In genomic region chr1:228082975-228083870, GRCh38 we compare ENCODE assay signal across 8 cellular contexts. TPM values are rescaled to one million over a fixed set of nuclear protein-coding genes. Genes with fewer than 3 reads are reported as not detected.
DNase-seq lines count a peak whose midpoint lies in the region; ATAC-seq and TF ChIP-seq lines count a peak whose summit lies in the region.

No MANE protein-coding gene starts in this region.

- no peak for TF ChIP-seq CTCF in RWPE2 (IDR thresholded peaks at IDR 0.05; ENCODE audit: poor library complexity, severe bottlenecking)
- TF ChIP-seq CTCF in lower lobe of right lung (IDR thresholded peaks at IDR 0.05) = no peak

- H3K27me3 ChIP-seq in RWPE2 (ENCODE audit: insufficient read depth, poor library complexity, severe bottlenecking) = no peaks in the 10 kb centered on the region
- no peaks in the 10 kb centered on the region for H3K27me3 ChIP-seq in lower lobe of right lung (ENCODE audit: low read depth)

- intact Hi-C loops in lower lobe of right lung (cut with DNase I) = no loop called here

- H3K4me3 ChIP-seq in RWPE2 (ENCODE audit: severe bottlenecking) (peak overlapping the region; percentile 88), lower lobe of right lung (peak overlapping the region; percentile 85)

- H3K9me3 ChIP-seq in RWPE2 (ENCODE audit: severe bottlenecking) = no peaks in the 10 kb centered on the region
- H3K9me3 ChIP-seq in lower lobe of right lung = no peaks in the 10 kb centered on the region

- ATAC-seq in RWPE2 (ENCODE audit: low read depth) (no peak), lower lobe of right lung (peak; percentile 1 to 5), GM18502 (IDR thresholded peaks at IDR 0.05; ENCODE audit: poor library complexity, unreplicated experiment) (no peak)

- H3K4me1 ChIP-seq in RWPE2 (ENCODE audit: insufficient read depth, poor library complexity, severe bottlenecking) (peaks cover 38% of the 10 kb centered on the region), lower lobe of right lung (peaks cover 56% of the 10 kb centered on the region)

- H3K27ac ChIP-seq in RWPE2 (ENCODE audit: poor library complexity, severe bottlenecking) (peak overlapping the region; percentile 73), cingulate gyrus (ENCODE audit: low read depth, low read length) (peak overlapping the region; percentile 95), lower lobe of right lung (peak overlapping the region; percentile 98), substantia nigra (ENCODE audit: low read depth, low read length, poor library complexity, severe bottlenecking) (peak overlapping the region; percentile 89)

- DNase-seq in EH (ENCODE audit: low read depth) (peak; percentile 69), HCEC 1CT (peak; percentile 52), RWPE2 (ENCODE audit: low spot score) (no peak), lower lobe of right lung (peak; percentile 79), substantia nigra (lab: John Stamatoyannopoulos, UW) (peak in 17 of 49 donors; percentile 35 to 81 (median 50)), DMS79 (lab: John Stamatoyannopoulos, UW) (no peak)

- H3K36me3 ChIP-seq in RWPE2 (ENCODE audit: low read depth) (peaks cover 19% of the 10 kb centered on the region), lower lobe of right lung (peaks cover under 1% of the 10 kb centered on the region)

RNA-seq across cellular contexts. Expression of gene ARF1, which starts 0.7 kb away (rescaled TPM):
- total RNA-seq in lower lobe of right lung = 368 TPM

RNA-seq across cellular contexts. Expression of gene C1orf35, which starts 19.9 kb away (rescaled TPM):
- 12.4 TPM for total RNA-seq in lower lobe of right lung

RNA-seq across cellular contexts. Expression of gene MRPL55, which starts 25.9 kb away (rescaled TPM):
- total RNA-seq in lower lobe of right lung = 43.6 TPM

RNA-seq across cellular contexts. Expression of gene GUK1, which starts 56.9 kb away (rescaled TPM):
- 192 TPM for total RNA-seq in lower lobe of right lung

Comparison
In these comparisons a context has a peak if more than half of its experiments do, and no peak if none do; other contexts are left out.
1. DNase-seq: peak in EH (single experiment), HCEC 1CT (single experiment) and lower lobe of right lung (single experiment); none in RWPE2 (single experiment) and DMS79 (single experiment).
2. ATAC-seq: peak in lower lobe of right lung (2 of 2); none in RWPE2 (single experiment) and GM18502 (single experiment).
3. Peak in every context shown above with its lines, with median percentiles within 50 percentile points of each other: H3K27ac ChIP-seq.